Comparison of ENCODE assay signal across 9 cellular contexts in genomic region chr7:87926581-87927461, GRCh38. TPM values are rescaled to one million over a fixed set of nuclear protein-coding genes. Genes with fewer than 3 reads are reported as not detected.
DNase-seq lines count a peak whose midpoint lies in the region; ATAC-seq, FAIRE-seq and TF ChIP-seq lines count a peak whose summit lies in the region.
"Had no signal": no experiment of that assay in that cellular context is flagged by ENCODE, and none has a peak within 500 bp of the region (broad histone marks: within the 10 kb centered on the region; RNA-seq: fewer than 3 reads in every experiment).

No MANE protein-coding gene starts in this region.

- no peak for FAIRE-seq in kidney (lab: Jason Lieb, UNC)
- FAIRE-seq: G401.6 had no signal

- no peak for TF ChIP-seq CTCF in kidney (IDR thresholded peaks at IDR 0.05; ENCODE audit: borderline replicate concordance, extremely low read depth, insufficient read depth)

- H3K36me3 ChIP-seq in kidney (ENCODE audit: control insufficient read depth in 1 of 2, insufficient read depth in 2 of 2, low read length in 2 of 2) = no peaks in the 10 kb centered on the region

- H3K4me1 Mint-ChIP-seq in naive thymus-derived CD8-positive, alpha-beta T cell = no peaks in the 10 kb centered on the region

- peaks cover 0 to 2% (median 2%) of the 10 kb centered on the region in 5 donors for H3K27me3 Mint-ChIP-seq in naive thymus-derived CD8-positive, alpha-beta T cell

- POLR2A ChIA-PET in naive thymus-derived CD8-positive, alpha-beta T cell (lab: Charles Lee) = no interaction called here

- intact Hi-C loops in kidney (cut with DNase I) = no loop called here

- peak; percentile 99 for ATAC-seq in GM18909 (IDR thresholded peaks at IDR 0.05; ENCODE audit: poor library complexity, unreplicated experiment)
- peak; percentile 99 for ATAC-seq in HG03039 (IDR thresholded peaks at IDR 0.05; ENCODE audit: unreplicated experiment)
- no peak for ATAC-seq in naive thymus-derived CD8-positive, alpha-beta T cell

- no peak overlapping the region for H3K4me3 ChIP-seq in kidney (ENCODE audit: low read length in 2 of 2)

- no peaks in the 10 kb centered on the region for H3K9me3 Mint-ChIP-seq in naive thymus-derived CD8-positive, alpha-beta T cell

- no peak overlapping the region for H3K4me3 Mint-ChIP-seq in naive thymus-derived CD8-positive, alpha-beta T cell

- no peak overlapping the region for H3K9ac ChIP-seq in kidney (ENCODE audit: low read length in 2 of 2)

- no peaks in the 10 kb centered on the region for H3K4me1 ChIP-seq in kidney (ENCODE audit: control insufficient read depth in 1 of 2, insufficient read depth in 1 of 2, low read depth in 1 of 2, low read length in 2 of 2)

- no peak overlapping the region for H3K27ac Mint-ChIP-seq in naive thymus-derived CD8-positive, alpha-beta T cell

- H3K36me3 Mint-ChIP-seq in naive thymus-derived CD8-positive, alpha-beta T cell = no peaks in the 10 kb centered on the region

- no peak overlapping the region for H3K27ac ChIP-seq in kidney (ENCODE audit: low read depth in 2 of 2, low read length in 2 of 2)

- DNase-seq in COLO668 (lab: John Stamatoyannopoulos, UW; ENCODE audit: unreplicated experiment) (peak; percentile 71), NCI-H69 (lab: John Stamatoyannopoulos, UW) (peak; percentile 87), kidney (peak; percentile 52), iPS-NIHi11 (ENCODE audit: low spot score) (no peak)
- DNase-seq in stimulated activated CD4-positive, alpha-beta T cell treated with anti-CD3 and anti-CD28 coated beads, Interleukin-2, amount 100 ng/mL, for 48 hours = no peak
- DNase-seq in naive thymus-derived CD8-positive, alpha-beta T cell = no peak

- H3K9me3 ChIP-seq in kidney (ENCODE audit: control insufficient read depth in 1 of 2, low read length in 2 of 2) = no peaks in the 10 kb centered on the region

RNA-seq across cellular contexts. Expression of gene ADAM22, which starts 7.2 kb away (rescaled TPM):
- 7.9 TPM for total RNA-seq in kidney
- 2.2 TPM for polyA plus RNA-seq in kidney (ENCODE audit: insufficient read depth, low read depth, low replicate concordance)
- total RNA-seq in naive thymus-derived CD8-positive, alpha-beta T cell = 1 to 10 TPM; 7.8 to 9.2 TPM
- polyA plus RNA-seq in naive thymus-derived CD8-positive, alpha-beta T cell = 1 to 10 TPM in 1 of 3 donors, under 1 TPM in 2; 0.60 to 1.6 (median 0.91) TPM

RNA-seq across cellular contexts. Expression of gene DBF4, which starts 50.5 kb away (rescaled TPM):
- total RNA-seq in kidney = 8.8 TPM
- 1.9 TPM for polyA plus RNA-seq in kidney (ENCODE audit: insufficient read depth, low read depth, low replicate concordance)
- 10 to 100 TPM; 33.3 to 33.4 TPM for total RNA-seq in naive thymus-derived CD8-positive, alpha-beta T cell
- 10 to 100 TPM; 23.4 to 32.6 (median 24.6) TPM for polyA plus RNA-seq in naive thymus-derived CD8-positive, alpha-beta T cell

RNA-seq across cellular contexts. Expression of gene SLC25A40, which starts 50.7 kb away (rescaled TPM):
- 25.4 TPM for total RNA-seq in kidney
- 11.2 TPM for polyA plus RNA-seq in kidney (ENCODE audit: insufficient read depth, low read depth, low replicate concordance)
- 10 to 100 TPM; 22.9 to 38.1 TPM for total RNA-seq in naive thymus-derived CD8-positive, alpha-beta T cell
- 10 to 100 TPM in 1 of 3 donors, 1 to 10 TPM in 2; 9.0 to 14.9 (median 9.5) TPM for polyA plus RNA-seq in naive thymus-derived CD8-positive, alpha-beta T cell

Comparison
In these comparisons a context has a peak if more than half of its experiments do, and no peak if none do; other contexts are left out.
1. DNase-seq: peak in COLO668 (single experiment), NCI-H69 (single experiment) and kidney (single experiment); none in iPS-NIHi11 (single experiment), stimulated activated CD4-positive, alpha-beta T cell treated with anti-CD3 and anti-CD28 coated beads, Interleukin-2, amount 100 ng/mL, for 48 hours (0 of 2) and naive thymus-derived CD8-positive, alpha-beta T cell (0 of 10).
2. ATAC-seq: peak in GM18909 (single experiment) and HG03039 (single experiment); none in naive thymus-derived CD8-positive, alpha-beta T cell (0 of 2).